Comparison of ENCODE assay signal across 7 cellular contexts in the genomic region with DNA sequence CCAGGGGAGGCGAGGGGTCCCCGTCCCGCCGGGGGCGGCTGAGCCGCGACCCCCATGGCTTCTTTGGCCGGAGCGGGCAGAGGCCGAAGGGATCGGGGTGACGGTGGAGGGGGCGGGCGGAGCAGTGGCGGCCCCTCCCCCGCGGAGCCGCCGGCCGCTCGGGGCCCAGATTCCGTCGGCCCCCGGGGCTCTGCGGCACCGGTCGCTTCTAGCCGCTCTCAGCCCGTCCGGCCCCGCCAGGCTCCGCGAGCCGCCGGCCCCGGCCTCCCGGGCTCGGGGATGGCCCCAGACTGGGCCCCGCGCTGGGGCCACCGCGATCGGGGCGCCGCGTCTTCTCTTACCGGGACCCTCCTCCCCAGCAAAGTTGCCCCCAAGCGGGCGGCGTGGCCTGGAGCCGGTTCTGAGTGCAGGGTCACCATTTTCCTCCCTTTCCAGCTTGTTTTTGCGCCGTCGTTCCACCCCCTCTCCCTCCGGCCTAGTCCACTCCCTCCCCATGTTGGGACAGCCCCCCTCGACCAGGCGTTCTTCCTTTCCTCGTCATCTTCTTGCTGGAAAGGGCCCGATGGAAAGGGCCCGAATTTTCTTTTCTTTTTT. TPM values are rescaled to one million over a fixed set of nuclear protein-coding genes. Genes with fewer than 3 reads are reported as not detected.
DNase-seq lines count a peak whose midpoint lies in the region; ATAC-seq, FAIRE-seq and TF ChIP-seq lines count a peak whose summit lies in the region.

No MANE protein-coding gene starts in this region.

- intact Hi-C loops in adrenal gland (cut with DNase I): no loop called here
- intact Hi-C loops in heart left ventricle (cut with DNase I): loop anchor here (1.0 to 10.0 kb wide), 11 partner anchors 51 to 298 kb away; a partner anchor contains a TSS
- intact Hi-C loops in pancreas (cut with DNase I): no loop called here

- TF ChIP-seq CTCF in GM12875 (IDR thresholded peaks at IDR 0.05; ENCODE audit: borderline replicate concordance, insufficient read depth, low read depth, low read length): no peak
- no peak for TF ChIP-seq CTCF in HFFc6 (IDR thresholded peaks at IDR 0.05)
- no peak for TF ChIP-seq CTCF in adrenal gland (IDR thresholded peaks at IDR 0.05)
- TF ChIP-seq CTCF in heart left ventricle (IDR thresholded peaks at IDR 0.05): no peak
- no peak for TF ChIP-seq CTCF in pancreas (IDR thresholded peaks at IDR 0.05)

- no peaks in the 10 kb centered on the region for H3K9me3 ChIP-seq in adrenal gland (replicated peaks in 1 of 3)
- no peaks in the 10 kb centered on the region for H3K9me3 ChIP-seq in heart left ventricle
- H3K9me3 ChIP-seq in pancreas: no peaks in the 10 kb centered on the region

- peaks cover 47% of the 10 kb centered on the region for H3K4me1 Mint-ChIP-seq in HFFc6 (ENCODE audit: low read depth)

- H3K27ac ChIP-seq in adrenal gland (peak overlapping the region; percentile 96 to 99 (median 99)), heart left ventricle (peak overlapping the region; percentile 88 to 100 (median 98)), pancreas (peak overlapping the region; percentile 90 to 97 (median 94))

- H3K4me1 ChIP-seq in adrenal gland (replicated peaks in 1 of 2) (peaks cover 23 to 46% of the 10 kb centered on the region in 2 donors), heart left ventricle (peaks cover 0 to 55% (median 27%) of the 10 kb centered on the region in 12 donors), pancreas (peaks cover 5 to 33% (median 28%) of the 10 kb centered on the region in 3 donors)

- DNase-seq in HFFc6: peak; percentile 48
- peak; percentile 46 for DNase-seq in NCI-H69 (lab: John Stamatoyannopoulos, UW)
- DNase-seq in adrenal gland: peak; percentile 66 to 82 (median 70)
- peak; percentile 71 to 77 (median 75) for DNase-seq in heart left ventricle
- peak; percentile 39 to 74 (median 64) for DNase-seq in pancreas
- DNase-seq in GDM1 (lab: John Stamatoyannopoulos, UW): no peak

- H3K4me3 Mint-ChIP-seq in HFFc6: peak overlapping the region; percentile 100

- H3K36me3 ChIP-seq in adrenal gland (replicated peaks in 1 of 2) (no peaks in the 10 kb centered on the region), heart left ventricle (peaks cover 0 to 21% (median 7%) of the 10 kb centered on the region in 9 donors), pancreas (no peaks in the 10 kb centered on the region)

- no peaks in the 10 kb centered on the region for H3K9me3 Mint-ChIP-seq in HFFc6

- peaks cover 34% of the 10 kb centered on the region for H3K36me3 Mint-ChIP-seq in HFFc6 (ENCODE audit: low read depth)

- peaks cover 1% of the 10 kb centered on the region for H3K27me3 Mint-ChIP-seq in HFFc6 (ENCODE audit: insufficient read depth)

- peak overlapping the region; percentile 85 for H3K4me3 ChIP-seq in GM12875 (ENCODE audit: low read depth, low read length)
- H3K4me3 ChIP-seq in adrenal gland: peak overlapping the region; percentile 83 to 99 (median 92)
- peak overlapping the region; percentile 66 to 98 (median 94) for H3K4me3 ChIP-seq in heart left ventricle
- peak overlapping the region; percentile 74 to 95 (median 84) for H3K4me3 ChIP-seq in pancreas

- ATAC-seq in heart left ventricle (peak; percentile 48 to 70 (median 68)), pancreas (peak; percentile 46 to 62 (median 56))

- H3K27me3 ChIP-seq in adrenal gland (no peaks in the 10 kb centered on the region), heart left ventricle (no peaks in the 10 kb centered on the region), pancreas (no peaks in the 10 kb centered on the region)

- TF ChIP-seq POLR2A in adrenal gland (IDR thresholded peaks at IDR 0.05): peak in 1 of 2 donors; percentile 36
- TF ChIP-seq POLR2A in heart left ventricle (IDR thresholded peaks at IDR 0.05): no peak

- 0% methylated on average over 10 to 56 of the region's 60 CpGs for WGBS in adrenal gland, 4 donors
- WGBS in heart left ventricle, 4 donors: 0 to 1% (median 1%) methylated on average over 13 to 60 of the region's 60 CpGs
- 0 to 1% methylated on average over 24 to 60 of the region's 60 CpGs for WGBS in pancreas, 2 donors

- no peak for FAIRE-seq in pancreas (lab: Jason Lieb, UNC)

- H3K27ac Mint-ChIP-seq in HFFc6: peak overlapping the region; percentile 97

RNA-seq across cellular contexts. Expression of a gene that starts 0.8 kb away (rescaled TPM):
- total RNA-seq in HFFc6 (2021; fragmentation: NEBNext Ultra II Directional; extraction: Animal tissue kit (Norgen Biotek cat#: 25700)): 100 to 1,000 TPM in 1 of 6 experiments, 10 to 100 TPM in 5; 52.0 to 114 (median 63.7) TPM
- 10 to 100 TPM; 42.7 to 79.4 (median 57.4) TPM for total RNA-seq in adrenal gland
- 10 to 100 TPM in 1 of 3 donors, 1 to 10 TPM in 2; 1.9 to 21.9 (median 9.6) TPM for polyA plus RNA-seq in adrenal gland
- 10 to 100 TPM; 13.6 to 30.5 (median 23.9) TPM for total RNA-seq in heart left ventricle
- polyA plus RNA-seq in heart left ventricle: 1 to 10 TPM; 4.9 to 5.8 TPM
- 10 to 100 TPM; 11.2 to 23.6 (median 14.1) TPM for total RNA-seq in pancreas
- polyA plus RNA-seq in pancreas: 1 to 10 TPM; 3.7 to 4.7 TPM

Comparison
In these comparisons a context has a peak if more than half of its experiments do, and no peak if none do; other contexts are left out.
1. intact Hi-C loops: an anchor here in heart left ventricle (1.0 to 10.0 kb wide); none called in adrenal gland and pancreas.